In genomic region chr6:89321571-89321970, GRCh38 we compare ENCODE assay signal across 1 cellular context.
TF ChIP-seq lines count a peak whose summit lies in the region.

No MANE protein-coding gene starts in this region.

TF ChIP-seq in K562, 482 proteins besides CTCF, POLR2A, EP300 and RAD21 (continued from another document and continues in another):
- no peak for TF ChIP-seq E2F3 (CRISPR knock-in tag; IDR thresholded peaks at IDR 0.05)
- TF ChIP-seq, protein P1, sequence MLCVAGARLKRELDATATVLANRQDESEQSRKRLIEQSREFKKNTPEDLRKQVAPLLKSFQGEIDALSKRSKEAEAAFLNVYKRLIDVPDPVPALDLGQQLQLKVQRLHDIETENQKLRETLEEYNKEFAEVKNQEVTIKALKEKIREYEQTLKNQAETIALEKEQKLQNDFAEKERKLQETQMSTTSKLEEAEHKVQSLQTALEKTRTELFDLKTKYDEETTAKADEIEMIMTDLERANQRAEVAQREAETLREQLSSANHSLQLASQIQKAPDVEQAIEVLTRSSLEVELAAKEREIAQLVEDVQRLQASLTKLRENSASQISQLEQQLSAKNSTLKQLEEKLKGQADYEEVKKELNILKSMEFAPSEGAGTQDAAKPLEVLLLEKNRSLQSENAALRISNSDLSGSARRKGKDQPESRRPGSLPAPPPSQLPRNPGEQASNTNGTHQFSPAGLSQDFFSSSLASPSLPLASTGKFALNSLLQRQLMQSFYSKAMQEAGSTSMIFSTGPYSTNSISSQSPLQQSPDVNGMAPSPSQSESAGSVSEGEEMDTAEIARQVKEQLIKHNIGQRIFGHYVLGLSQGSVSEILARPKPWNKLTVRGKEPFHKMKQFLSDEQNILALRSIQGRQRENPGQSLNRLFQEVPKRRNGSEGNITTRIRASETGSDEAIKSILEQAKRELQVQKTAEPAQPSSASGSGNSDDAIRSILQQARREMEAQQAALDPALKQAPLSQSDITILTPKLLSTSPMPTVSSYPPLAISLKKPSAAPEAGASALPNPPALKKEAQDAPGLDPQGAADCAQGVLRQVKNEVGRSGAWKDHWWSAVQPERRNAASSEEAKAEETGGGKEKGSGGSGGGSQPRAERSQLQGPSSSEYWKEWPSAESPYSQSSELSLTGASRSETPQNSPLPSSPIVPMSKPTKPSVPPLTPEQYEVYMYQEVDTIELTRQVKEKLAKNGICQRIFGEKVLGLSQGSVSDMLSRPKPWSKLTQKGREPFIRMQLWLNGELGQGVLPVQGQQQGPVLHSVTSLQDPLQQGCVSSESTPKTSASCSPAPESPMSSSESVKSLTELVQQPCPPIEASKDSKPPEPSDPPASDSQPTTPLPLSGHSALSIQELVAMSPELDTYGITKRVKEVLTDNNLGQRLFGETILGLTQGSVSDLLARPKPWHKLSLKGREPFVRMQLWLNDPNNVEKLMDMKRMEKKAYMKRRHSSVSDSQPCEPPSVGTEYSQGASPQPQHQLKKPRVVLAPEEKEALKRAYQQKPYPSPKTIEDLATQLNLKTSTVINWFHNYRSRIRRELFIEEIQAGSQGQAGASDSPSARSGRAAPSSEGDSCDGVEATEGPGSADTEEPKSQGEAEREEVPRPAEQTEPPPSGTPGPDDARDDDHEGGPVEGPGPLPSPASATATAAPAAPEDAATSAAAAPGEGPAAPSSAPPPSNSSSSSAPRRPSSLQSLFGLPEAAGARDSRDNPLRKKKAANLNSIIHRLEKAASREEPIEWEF (CRISPR knock-in tag; IDR thresholded peaks at IDR 0.05): no peak
- peak; percentile 75 for TF ChIP-seq TAL1 (IDR thresholded peaks at IDR 0.05)
- no peak for TF ChIP-seq ETV6 (IDR thresholded peaks at IDR 0.05; ENCODE audit: borderline replicate concordance in 1 of 2, low read depth in 2 of 2, low read length in 1 of 2)
- TF ChIP-seq ETV6 (CRISPR knock-in tag; IDR thresholded peaks at IDR 0.05; ENCODE audit: borderline replicate concordance): no peak
- TF ChIP-seq SMARCA4 (IDR thresholded peaks at IDR 0.05): peak; percentile 89
- no peak for TF ChIP-seq JUNB (CRISPR knock-in tag; conservative IDR thresholded peaks at IDR 0.05)
- TF ChIP-seq ZNF444 (CRISPR knock-in tag; IDR thresholded peaks at IDR 0.05): no peak
- TF ChIP-seq ZC3H4 (CRISPR knock-in tag; IDR thresholded peaks at IDR 0.05; ENCODE audit: borderline replicate concordance): no peak
- no peak for TF ChIP-seq EHMT2 (IDR thresholded peaks at IDR 0.05)
- TF ChIP-seq ZNF274 (IDR thresholded peaks at IDR 0.05; ENCODE audit: borderline replicate concordance, low read depth, low read length): no peak
- no peak for TF ChIP-seq NR1H2 (CRISPR knock-in tag; IDR thresholded peaks at IDR 0.05)
- TF ChIP-seq BRD4 (IDR thresholded peaks at IDR 0.05): no peak
- no peak for TF ChIP-seq ARID3A (IDR thresholded peaks at IDR 0.05; ENCODE audit: borderline replicate concordance, low read depth, low read length)
- no peak for TF ChIP-seq STAT6 (CRISPR knock-in tag; IDR thresholded peaks at IDR 0.05)
- no peak for TF ChIP-seq SNIP1 (IDR thresholded peaks at IDR 0.05; ENCODE audit: low read depth)
- no peak for TF ChIP-seq HMG20A (CRISPR knock-in tag; conservative IDR thresholded peaks at IDR 0.05)
- no peak for TF ChIP-seq MTF1 (CRISPR knock-in tag; IDR thresholded peaks at IDR 0.05; ENCODE audit: borderline replicate concordance)
- TF ChIP-seq KLF6 (CRISPR knock-in tag; IDR thresholded peaks at IDR 0.05; ENCODE audit: borderline replicate concordance): no peak
- TF ChIP-seq, protein P2, sequence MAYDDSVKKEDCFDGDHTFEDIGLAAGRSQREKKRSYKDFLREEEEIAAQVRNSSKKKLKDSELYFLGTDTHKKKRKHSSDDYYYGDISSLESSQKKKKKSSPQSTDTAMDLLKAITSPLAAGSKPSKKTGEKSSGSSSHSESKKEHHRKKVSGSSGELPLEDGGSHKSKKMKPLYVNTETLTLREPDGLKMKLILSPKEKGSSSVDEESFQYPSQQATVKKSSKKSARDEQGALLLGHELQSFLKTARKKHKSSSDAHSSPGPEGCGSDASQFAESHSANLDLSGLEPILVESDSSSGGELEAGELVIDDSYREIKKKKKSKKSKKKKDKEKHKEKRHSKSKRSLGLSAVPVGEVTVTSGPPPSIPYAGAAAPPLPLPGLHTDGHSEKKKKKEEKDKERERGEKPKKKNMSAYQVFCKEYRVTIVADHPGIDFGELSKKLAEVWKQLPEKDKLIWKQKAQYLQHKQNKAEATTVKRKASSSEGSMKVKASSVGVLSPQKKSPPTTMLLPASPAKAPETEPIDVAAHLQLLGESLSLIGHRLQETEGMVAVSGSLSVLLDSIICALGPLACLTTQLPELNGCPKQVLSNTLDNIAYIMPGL (CRISPR knock-in tag; IDR thresholded peaks at IDR 0.05): no peak
- TF ChIP-seq TBP (optimal IDR thresholded peaks at IDR 0.05; ENCODE audit: low read depth, low read length): no peak
- TF ChIP-seq PHF8 (IDR thresholded peaks at IDR 0.05; ENCODE audit: borderline replicate concordance, low read length): no peak
- no peak for TF ChIP-seq ZNF395 (CRISPR knock-in tag; IDR thresholded peaks at IDR 0.05)
- TF ChIP-seq, protein P3, sequence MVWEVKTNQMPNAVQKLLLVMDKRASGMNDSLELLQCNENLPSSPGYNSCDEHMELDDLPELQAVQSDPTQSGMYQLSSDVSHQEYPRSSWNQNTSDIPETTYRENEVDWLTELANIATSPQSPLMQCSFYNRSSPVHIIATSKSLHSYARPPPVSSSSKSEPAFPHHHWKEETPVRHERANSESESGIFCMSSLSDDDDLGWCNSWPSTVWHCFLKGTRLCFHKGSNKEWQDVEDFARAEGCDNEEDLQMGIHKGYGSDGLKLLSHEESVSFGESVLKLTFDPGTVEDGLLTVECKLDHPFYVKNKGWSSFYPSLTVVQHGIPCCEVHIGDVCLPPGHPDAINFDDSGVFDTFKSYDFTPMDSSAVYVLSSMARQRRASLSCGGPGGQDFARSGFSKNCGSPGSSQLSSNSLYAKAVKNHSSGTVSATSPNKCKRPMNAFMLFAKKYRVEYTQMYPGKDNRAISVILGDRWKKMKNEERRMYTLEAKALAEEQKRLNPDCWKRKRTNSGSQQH (CRISPR knock-in tag; IDR thresholded peaks at IDR 0.05): no peak
- no peak for TF ChIP-seq HCFC1 (IDR thresholded peaks at IDR 0.05; ENCODE audit: low read depth, low read length)
- TF ChIP-seq FOXA1 (IDR thresholded peaks at IDR 0.05; ENCODE audit: borderline replicate concordance): no peak
- peak; percentile 76 for TF ChIP-seq CREM (IDR thresholded peaks at IDR 0.05; ENCODE audit: low read depth)
- TF ChIP-seq ZNF766 (CRISPR knock-in tag; conservative IDR thresholded peaks at IDR 0.05): no peak
- TF ChIP-seq, protein P4, sequence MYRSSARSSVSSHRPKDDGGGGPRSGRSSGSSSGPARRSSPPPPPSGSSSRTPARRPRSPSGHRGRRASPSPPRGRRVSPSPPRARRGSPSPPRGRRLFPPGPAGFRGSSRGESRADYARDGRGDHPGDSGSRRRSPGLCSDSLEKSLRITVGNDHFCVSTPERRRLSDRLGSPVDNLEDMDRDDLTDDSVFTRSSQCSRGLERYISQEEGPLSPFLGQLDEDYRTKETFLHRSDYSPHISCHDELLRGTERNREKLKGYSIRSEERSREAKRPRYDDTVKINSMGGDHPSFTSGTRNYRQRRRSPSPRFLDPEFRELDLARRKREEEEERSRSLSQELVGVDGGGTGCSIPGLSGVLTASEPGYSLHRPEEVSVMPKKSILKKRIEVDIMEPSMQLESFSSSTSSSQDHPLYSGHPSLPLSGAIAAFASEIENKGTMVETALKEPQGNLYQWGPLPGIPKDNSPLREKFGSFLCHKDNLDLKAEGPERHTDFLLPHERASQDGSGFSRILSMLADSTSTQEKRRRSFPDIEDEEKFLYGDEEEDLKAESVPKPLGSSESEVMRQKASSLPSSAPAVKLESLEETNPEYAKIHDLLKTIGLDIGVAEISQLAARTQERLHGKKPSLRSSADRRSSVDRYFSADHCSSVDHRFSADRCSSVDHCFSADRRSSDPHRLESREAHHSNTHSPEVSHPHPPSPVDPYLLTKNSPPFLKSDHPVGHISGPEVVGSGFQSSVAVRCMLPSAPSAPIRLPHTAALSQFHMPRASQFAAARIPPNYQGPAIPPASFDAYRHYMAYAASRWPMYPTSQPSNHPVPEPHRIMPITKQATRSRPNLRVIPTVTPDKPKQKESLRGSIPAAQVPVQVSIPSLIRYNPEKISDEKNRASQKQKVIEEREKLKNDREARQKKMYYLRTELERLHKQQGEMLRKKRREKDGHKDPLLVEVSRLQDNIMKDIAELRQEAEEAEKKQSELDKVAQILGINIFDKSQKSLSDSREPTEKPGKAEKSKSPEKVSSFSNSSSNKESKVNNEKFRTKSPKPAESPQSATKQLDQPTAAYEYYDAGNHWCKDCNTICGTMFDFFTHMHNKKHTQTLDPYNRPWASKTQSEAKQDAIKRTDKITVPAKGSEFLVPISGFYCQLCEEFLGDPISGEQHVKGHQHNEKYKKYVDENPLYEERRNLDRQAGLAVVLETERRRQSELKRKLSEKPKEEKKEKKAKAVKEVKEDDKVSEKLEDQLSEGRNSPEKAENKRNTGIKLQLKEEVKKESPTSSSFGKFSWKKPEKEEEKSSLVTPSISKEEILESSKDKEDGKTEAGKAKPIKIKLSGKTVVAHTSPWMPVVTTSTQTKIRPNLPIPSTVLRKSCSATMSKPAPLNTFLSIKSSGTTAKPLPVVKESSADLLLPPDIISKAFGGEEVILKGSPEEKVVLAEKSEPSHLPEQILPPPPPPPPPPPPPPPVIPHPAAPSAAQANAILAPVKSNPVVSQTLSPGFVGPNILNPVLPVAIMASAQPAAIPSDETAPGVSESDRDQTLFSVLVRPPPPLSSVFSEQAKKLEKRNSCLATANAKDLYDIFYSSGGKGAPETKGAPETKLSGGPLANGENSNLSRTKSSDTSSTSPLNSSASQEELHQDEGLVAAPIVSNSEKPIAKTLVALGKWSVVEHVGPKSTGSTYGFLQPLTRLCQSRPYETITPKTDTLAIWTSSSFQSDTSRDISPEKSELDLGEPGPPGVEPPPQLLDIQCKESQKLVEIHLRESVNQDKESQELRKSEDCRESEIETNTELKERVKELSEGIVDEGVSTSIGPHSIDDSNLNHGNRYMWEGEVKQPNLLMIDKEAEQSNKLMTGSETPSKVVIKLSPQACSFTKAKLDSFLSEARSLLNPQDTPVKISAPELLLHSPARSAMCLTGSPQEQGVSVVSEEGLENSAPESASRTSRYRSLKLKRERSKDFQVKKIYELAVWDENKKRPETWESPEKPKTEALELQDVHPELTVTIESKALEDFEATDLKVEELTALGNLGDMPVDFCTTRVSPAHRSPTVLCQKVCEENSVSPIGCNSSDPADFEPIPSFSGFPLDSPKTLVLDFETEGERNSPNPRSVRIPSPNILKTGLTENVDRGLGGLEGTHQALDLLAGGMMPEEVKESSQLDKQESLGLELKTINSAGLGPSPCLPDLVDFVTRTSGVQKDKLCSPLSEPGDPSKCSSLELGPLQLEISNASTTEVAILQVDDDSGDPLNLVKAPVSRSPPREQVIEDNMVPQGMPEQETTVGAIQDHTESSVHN (IDR thresholded peaks at IDR 0.05; ENCODE audit: borderline replicate concordance in 1 of 2, low read depth in 1 of 2): no peak
- TF ChIP-seq, protein P5, sequence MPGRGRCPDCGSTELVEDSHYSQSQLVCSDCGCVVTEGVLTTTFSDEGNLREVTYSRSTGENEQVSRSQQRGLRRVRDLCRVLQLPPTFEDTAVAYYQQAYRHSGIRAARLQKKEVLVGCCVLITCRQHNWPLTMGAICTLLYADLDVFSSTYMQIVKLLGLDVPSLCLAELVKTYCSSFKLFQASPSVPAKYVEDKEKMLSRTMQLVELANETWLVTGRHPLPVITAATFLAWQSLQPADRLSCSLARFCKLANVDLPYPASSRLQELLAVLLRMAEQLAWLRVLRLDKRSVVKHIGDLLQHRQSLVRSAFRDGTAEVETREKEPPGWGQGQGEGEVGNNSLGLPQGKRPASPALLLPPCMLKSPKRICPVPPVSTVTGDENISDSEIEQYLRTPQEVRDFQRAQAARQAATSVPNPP (IDR thresholded peaks at IDR 0.05; ENCODE audit: borderline replicate concordance, insufficient read depth, insufficient read length): no peak
- TF ChIP-seq SMC3 (conservative IDR thresholded peaks at IDR 0.05; ENCODE audit: insufficient read depth, low read depth, low read length): no peak
